ENCODE assay signal across 21 cellular contexts in genomic region chr20:44633187-44633851, GRCh38. TPM values are rescaled to one million over a fixed set of nuclear protein-coding genes. Genes with fewer than 3 reads are reported as not detected.
DNase-seq lines count a peak whose midpoint lies in the region; ATAC-seq and TF ChIP-seq lines count a peak whose summit lies in the region.
"Had no signal": no experiment of that assay in that cellular context is flagged by ENCODE, and none has a peak within 500 bp of the region (broad histone marks: within the 10 kb centered on the region; RNA-seq: fewer than 3 reads in every experiment).

No MANE protein-coding gene starts in this region.

- H3K27me3 ChIP-seq in esophagus (ENCODE audit: control insufficient read depth in 1 of 2, insufficient read depth in 2 of 2, low read length in 2 of 2) (no peaks in the 10 kb centered on the region), gastrocnemius medialis (no peaks in the 10 kb centered on the region)
- H3K27me3 ChIP-seq: BE2C, spleen, suprapubic skin, vagina had no signal

- H3K9me3 ChIP-seq in T-helper 17 cell (ENCODE audit: control insufficient read depth, low read length, poor library complexity, severe bottlenecking) (no peaks in the 10 kb centered on the region), esophagus (ENCODE audit: control insufficient read depth in 2 of 2, insufficient read depth in 1 of 2, low read depth in 1 of 2, low read length in 1 of 2) (no peaks in the 10 kb centered on the region), gastrocnemius medialis (no peaks in the 10 kb centered on the region)
- H3K9me3 ChIP-seq: BE2C, psoas muscle, spleen, suprapubic skin, vagina had no signal

- peak overlapping the region; percentile 12 for H3K27ac Mint-ChIP-seq in activated CD8-positive, alpha-beta memory T cell treated with anti-CD3 and anti-CD28 coated beads, Interleukin-2, amount 10 ng/mL, durations not matched to agents 7 days and 5 days
- H3K27ac Mint-ChIP-seq in T-helper 17 cell: peak overlapping the region; percentile 51

- H3K4me1 ChIP-seq in esophagus (ENCODE audit: control insufficient read depth in 2 of 2, insufficient read depth in 2 of 2, low read length in 1 of 2) (peaks cover 0 to 2% of the 10 kb centered on the region in 2 donors), gastrocnemius medialis (peaks cover 0 to 18% of the 10 kb centered on the region in 2 donors)
- H3K4me1 ChIP-seq: BE2C, psoas muscle, suprapubic skin had no signal

- intact Hi-C loops in gastrocnemius medialis (cut with DNase I; ENCODE audit: low total_unique reads): no loop called here

- in situ Hi-C loops in gastrocnemius medialis (cut with MboI; ENCODE audit: low sequenced_read_pairs in 4 of 4): no loop called here

- no peak for DNase-seq in activated CD8-positive, alpha-beta memory T cell treated with anti-CD3 and anti-CD28 coated beads, Interleukin-2, amount 10 ng/mL, durations not matched to agents 7 days and 5 days
- no peak for DNase-seq in activated CD8-positive, alpha-beta memory T cell treated with anti-CD3 and anti-CD28 coated beads, Interleukin-2, amount 50 U/mL, for 4 hours
- DNase-seq in T-helper 17 cell: no peak
- no peak for DNase-seq in gastrocnemius medialis
- DNase-seq in GM19238 (ENCODE audit: insufficient read length, low spot score): no peak
- no peak for DNase-seq in GM10266 (ENCODE audit: extremely low spot score)
- no peak for DNase-seq in islet precursor cell
- DNase-seq: activated CD4-positive, CD25-positive, alpha-beta regulatory T cell treated with anti-CD3 and anti-CD28 coated beads, Interleukin-2, amount 50 U/mL, for 72 hours; activated effector memory CD4-positive, alpha-beta T cell treated with anti-CD3 and anti-CD28 coated beads, Interleukin-2, amount 50 U/mL, for 16 hours; BE2C; effector memory CD4-positive, alpha-beta T cell; NCI-H1436 treated with DMSO at 0.1 percent for 48 hours; NCI-H526 treated with DMSO at 0.1 percent for 48 hours; psoas muscle; RPMI8226; spleen; stimulated activated CD4-positive, alpha-beta T cell treated with anti-CD3 and anti-CD28 coated beads, Interleukin-4, amount 100 ng/mL, for 24 hours had no signal

- H3K9me3 Mint-ChIP-seq in activated CD8-positive, alpha-beta memory T cell treated with anti-CD3 and anti-CD28 coated beads, Interleukin-2, amount 10 ng/mL, durations not matched to agents 7 days and 5 days (ENCODE audit: low read depth): no peaks in the 10 kb centered on the region

- no peak for ATAC-seq in activated CD8-positive, alpha-beta memory T cell treated with anti-CD3 and anti-CD28 coated beads, Interleukin-2, amount 10 ng/mL, durations not matched to agents 7 days and 5 days
- ATAC-seq in T-helper 17 cell: no peak
- ATAC-seq in gastrocnemius medialis: no peak
- ATAC-seq: HCT116, psoas muscle had no signal

- H3K4me1 Mint-ChIP-seq in activated CD8-positive, alpha-beta memory T cell treated with anti-CD3 and anti-CD28 coated beads, Interleukin-2, amount 10 ng/mL, durations not matched to agents 7 days and 5 days: no peaks in the 10 kb centered on the region
- H3K4me1 Mint-ChIP-seq in T-helper 17 cell: peaks cover 6% of the 10 kb centered on the region

- H3K4me3 ChIP-seq in esophagus (ENCODE audit: low read depth in 1 of 2, low read length in 2 of 2) (no peak overlapping the region), gastrocnemius medialis (no peak overlapping the region)
- H3K4me3 ChIP-seq: psoas muscle, spleen, suprapubic skin, vagina had no signal

- no peak for TF ChIP-seq CTCF in gastrocnemius medialis (IDR thresholded peaks at IDR 0.05 in 4 of 5, conservative IDR thresholded peaks at IDR 0.05 in 1 of 5)
- TF ChIP-seq CTCF in GM10266 (IDR thresholded peaks at IDR 0.05; ENCODE audit: control insufficient read depth, insufficient read depth, low read depth, missing control alignments): no peak

- WGBS in esophagus, 2 donors: 63 to 74% methylated on average over 3 of the region's 3 CpGs

- H3K27ac ChIP-seq in esophagus (ENCODE audit: low read depth in 2 of 2, low read length in 1 of 2) (peak overlapping the region; percentile 12 to 35), gastrocnemius medialis (peak overlapping the region in 3 of 4 donors; percentile 2 to 31 (median 30))
- H3K27ac ChIP-seq: psoas muscle, spleen, suprapubic skin, vagina had no signal

- no peak overlapping the region for H3K4me3 Mint-ChIP-seq in activated CD8-positive, alpha-beta memory T cell treated with anti-CD3 and anti-CD28 coated beads, Interleukin-2, amount 10 ng/mL, durations not matched to agents 7 days and 5 days
- no peak overlapping the region for H3K4me3 Mint-ChIP-seq in T-helper 17 cell

- H3K36me3 ChIP-seq in esophagus (ENCODE audit: control insufficient read depth in 2 of 2, insufficient read depth in 2 of 2, low read length in 1 of 2): no peaks in the 10 kb centered on the region
- H3K36me3 ChIP-seq in gastrocnemius medialis: no peaks in the 10 kb centered on the region
- H3K36me3 ChIP-seq: BE2C, vagina had no signal

- no peaks in the 10 kb centered on the region for H3K27me3 Mint-ChIP-seq in activated CD8-positive, alpha-beta memory T cell treated with anti-CD3 and anti-CD28 coated beads, Interleukin-2, amount 10 ng/mL, durations not matched to agents 7 days and 5 days
- H3K27me3 Mint-ChIP-seq in T-helper 17 cell: no peaks in the 10 kb centered on the region

- peaks cover 34% of the 10 kb centered on the region for H3K36me3 Mint-ChIP-seq in activated CD8-positive, alpha-beta memory T cell treated with anti-CD3 and anti-CD28 coated beads, Interleukin-2, amount 10 ng/mL, durations not matched to agents 7 days and 5 days
- no peaks in the 10 kb centered on the region for H3K36me3 Mint-ChIP-seq in T-helper 17 cell (ENCODE audit: low read depth)

- TF ChIP-seq POLR2A in gastrocnemius medialis (IDR thresholded peaks at IDR 0.05): no peak

- CTCF ChIA-PET in activated CD8-positive, alpha-beta memory T cell treated with anti-CD3 and anti-CD28 coated beads, Interleukin-2, amount 10 ng/mL, durations not matched to agents 7 days and 5 days (lab: Charles Lee): interaction anchor here (1.7 kb wide), 1 partner anchor 50 kb away, joined by 5 read pairs; no protein-coding TSS in a partner anchor

RNA-seq across cellular contexts. Expression of gene ADA, which starts 18.2 kb away (rescaled TPM):
- total RNA-seq in activated CD8-positive, alpha-beta memory T cell treated with anti-CD3 and anti-CD28 coated beads, Interleukin-2, amount 10 ng/mL, durations not matched to agents 7 days and 5 days: 100 to 1,000 TPM in 1 of 2 experiments, 10 to 100 TPM in 1; 81.4 to 114 TPM
- total RNA-seq in T-helper 17 cell (10 to 100 TPM; 36.0 to 36.1 TPM), gastrocnemius medialis (1 to 10 TPM; 2.2 to 5.1 (median 3.0) TPM)
- polyA plus RNA-seq in esophagus: 1 to 10 TPM; 5.6 to 8.8 TPM

RNA-seq across cellular contexts. Expression of gene PKIG, which starts 50.9 kb away (rescaled TPM):
- total RNA-seq in activated CD8-positive, alpha-beta memory T cell treated with anti-CD3 and anti-CD28 coated beads, Interleukin-2, amount 10 ng/mL, durations not matched to agents 7 days and 5 days: 1 to 10 TPM; 1.1 to 1.6 TPM
- 1 to 10 TPM; 2.2 to 4.5 TPM for total RNA-seq in T-helper 17 cell
- polyA plus RNA-seq in esophagus: 10 to 100 TPM; 13.7 to 33.3 TPM
- total RNA-seq in gastrocnemius medialis: 100 to 1,000 TPM in 2 of 4 donors, 10 to 100 TPM in 2; 72.9 to 153 (median 100) TPM

Comparison
In these comparisons a context has a peak if more than half of its experiments do, and no peak if none do; other contexts are left out.
1. RNA of gene ADA, which starts 18.2 kb away (total RNA-seq): 81.4 to 114 TPM in activated CD8-positive, alpha-beta memory T cell treated with anti-CD3 and anti-CD28 coated beads, Interleukin-2, amount 10 ng/mL, durations not matched to agents 7 days and 5 days and 36.0 to 36.1 TPM in T-helper 17 cell; 2.2 to 5.1 TPM in gastrocnemius medialis; every median in the first group is over 4 times any median in the second.
2. RNA of gene PKIG, which starts 50.9 kb away (total RNA-seq): 72.9 to 153 TPM in gastrocnemius medialis; 2.2 to 4.5 TPM in T-helper 17 cell and 1.1 to 1.6 TPM in activated CD8-positive, alpha-beta memory T cell treated with anti-CD3 and anti-CD28 coated beads, Interleukin-2, amount 10 ng/mL, durations not matched to agents 7 days and 5 days; every median in the first group is over 10 times any median in the second.